8 cellular contexts compared by ENCODE assay signal in the genomic region with DNA sequence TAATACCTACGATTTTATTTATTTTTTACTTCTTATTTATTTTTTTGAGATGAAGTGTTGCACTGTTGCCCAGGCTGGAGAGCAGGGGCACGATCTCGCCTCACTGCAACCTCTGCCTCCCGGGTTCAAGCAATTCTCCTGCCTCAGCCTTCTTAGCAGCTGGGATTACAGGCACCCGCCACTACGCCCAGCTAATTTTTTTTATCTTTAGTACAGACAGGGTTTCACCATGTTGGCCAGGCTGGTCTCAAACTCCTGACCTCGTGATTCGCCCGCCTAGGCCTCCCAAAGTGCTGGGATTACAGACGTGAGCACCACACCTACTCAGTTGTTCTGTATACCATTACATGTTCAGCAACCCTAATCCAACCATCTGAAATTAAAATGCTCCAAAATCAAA. TPM values are rescaled to one million over a fixed set of nuclear protein-coding genes. Genes with fewer than 3 reads are reported as not detected.
A peak's percentile ranks its signal among the peaks of the same experiment; 100 is the strongest.
DNase-seq lines count a peak whose midpoint lies in the region; ATAC-seq, FAIRE-seq and TF ChIP-seq lines count a peak whose summit lies in the region.
"Not testable (repeated sequence)": the region's sequence is repeated elsewhere in the genome, so short reads cannot be mapped to it uniquely, and the experiment has no call there.

No MANE protein-coding gene starts in this region.

- not testable (repeated sequence) for BruUV-seq in HCT116 (replicated peaks; lab: Mats Ljungman, UMichigan); endothelial cell of umbilical vein (replicated peaks; lab: Mats Ljungman, UMichigan)

- TF ChIP-seq CTCF in HCT116 (IDR thresholded peaks at IDR 0.05 in 2 of 3, conservative IDR thresholded peaks at IDR 0.05 in 1 of 3; ENCODE audit: borderline replicate concordance in 1 of 3, insufficient read depth in 1 of 3, low read depth in 2 of 3, low read length in 2 of 3); endothelial cell of umbilical vein (IDR thresholded peaks at IDR 0.05; ENCODE audit: extremely low read depth in 1 of 2, insufficient read depth in 1 of 2, low read depth in 1 of 2, low read length in 2 of 2): not testable (repeated sequence)

- H3K4me2 ChIP-seq in BLaER1 treated with 17β-estradiol and CSF1 and Interleukin-3, amounts not matched to agents 10 nM and 100 nM: peak overlapping the region; percentile 54 to 85 (median 74)
- H3K4me2 ChIP-seq in HCT116 (ENCODE audit: low read length): peak overlapping the region; percentile 79
- H3K4me2 ChIP-seq in endothelial cell of umbilical vein (ENCODE audit: insufficient read depth, low read length): peak overlapping the region; percentile 67

- not testable (repeated sequence) for ATAC-seq in HCT116; activated CD4-positive, alpha-beta T cell treated with anti-CD3 and anti-CD28 coated beads for 36 hours

- H2AFZ ChIP-seq in HCT116 (ENCODE audit: low read depth, low read length, poor library complexity, severe bottlenecking); endothelial cell of umbilical vein (ENCODE audit: low read depth, low read length): not testable (repeated sequence)

- not testable (repeated sequence) for FAIRE-seq in endothelial cell of umbilical vein (lab: Jason Lieb, UNC)

- peak overlapping the region; percentile 95 for H3K4me3 Mint-ChIP-seq in activated CD4-positive, alpha-beta T cell treated with anti-CD3 and anti-CD28 coated beads for 36 hours
- peak overlapping the region; percentile 94 for H3K4me3 Mint-ChIP-seq in activated naive CD8-positive, alpha-beta T cell treated with anti-CD3 and anti-CD28 coated beads for 36 hours

- H3K27me3 ChIP-seq in BLaER1 treated with 17β-estradiol and CSF1 and Interleukin-3, amounts not matched to agents 10 nM and 100 nM; HCT116 (ENCODE audit: insufficient read depth, low read length); NT2/D1 (ENCODE audit: insufficient read depth, insufficient read length); endothelial cell of umbilical vein (ENCODE audit: control insufficient read depth in 2 of 2, insufficient read depth in 2 of 2, low read length in 2 of 2): not testable (repeated sequence)

- CTCF ChIA-PET in HCT116 (lab: Charles Lee); activated CD4-positive, alpha-beta T cell treated with anti-CD3 and anti-CD28 coated beads for 36 hours (lab: Charles Lee): not testable (repeated sequence)
- CTCF ChIA-PET in endothelial cell of umbilical vein (lab: Charles Lee): interaction anchor here (0.6 kb wide), 1 partner anchor 49 kb away, joined by 3 read pairs; no protein-coding TSS in a partner anchor

- not testable (repeated sequence) for TF ChIP-seq RAD21 in HCT116 (IDR thresholded peaks at IDR 0.05; ENCODE audit: low read depth)

- not testable (repeated sequence) for H3K9me1 ChIP-seq in endothelial cell of umbilical vein (replicated peaks; ENCODE audit: control insufficient read depth, extremely low read depth, insufficient read depth, low read length)

- peak overlapping the region in 4 of 11 experiments; percentile 80 to 88 (median 88); a peak in 4 of 22 replicates for H3K9ac ChIP-seq in BLaER1 treated with 17β-estradiol and CSF1 and Interleukin-3, amounts not matched to agents 10 nM and 100 nM
- H3K9ac ChIP-seq in HCT116 (ENCODE audit: low read length) (peak overlapping the region; percentile 83), NT2/D1 (ENCODE audit: insufficient read length, low read depth) (peak overlapping the region; percentile 70)
- H3K9ac ChIP-seq in endothelial cell of umbilical vein (replicated peaks; ENCODE audit: extremely low read depth, insufficient read depth, low read length): not testable (repeated sequence)

- POLR2A ChIA-PET in HCT116 (lab: Charles Lee); activated CD4-positive, alpha-beta T cell treated with anti-CD3 and anti-CD28 coated beads for 36 hours (lab: Charles Lee); endothelial cell of umbilical vein (lab: Charles Lee): not testable (repeated sequence)

- not testable (repeated sequence) for DNase-seq in HCT116 (ENCODE audit: low read depth, low spot score); NT2/D1 (ENCODE audit: low read depth, low spot score); activated CD4-positive, alpha-beta T cell treated with anti-CD3 and anti-CD28 coated beads for 36 hours; activated naive CD8-positive, alpha-beta T cell treated with anti-CD3 and anti-CD28 coated beads for 36 hours; endothelial cell of umbilical vein (ENCODE audit: low read depth, low spot score)
- DNase-seq in retina: peak; percentile 2

- H4K20me1 ChIP-seq in BLaER1 treated with 17β-estradiol and CSF1 and Interleukin-3, amounts not matched to agents 10 nM and 100 nM; HCT116 (ENCODE audit: insufficient read depth); endothelial cell of umbilical vein (replicated peaks; ENCODE audit: control insufficient read depth, extremely low read depth, insufficient read depth, low read length): not testable (repeated sequence)

- peaks cover 44% of the 10 kb centered on the region for H3K79me2 ChIP-seq in HCT116 (ENCODE audit: insufficient read depth, low read length)
- H3K79me2 ChIP-seq in endothelial cell of umbilical vein (ENCODE audit: control insufficient read depth, insufficient read depth, low read length): peaks cover 15% of the 10 kb centered on the region

- H3K27ac Mint-ChIP-seq in activated CD4-positive, alpha-beta T cell treated with anti-CD3 and anti-CD28 coated beads for 36 hours: peak overlapping the region; percentile 66
- H3K27ac Mint-ChIP-seq in activated naive CD8-positive, alpha-beta T cell treated with anti-CD3 and anti-CD28 coated beads for 36 hours: peak overlapping the region; percentile 25

- H3K36me3 ChIP-seq in BLaER1 treated with 17β-estradiol and CSF1 and Interleukin-3, amounts not matched to agents 10 nM and 100 nM; HCT116 (ENCODE audit: control insufficient read depth in 1 of 2, insufficient read depth in 2 of 2, low read length in 2 of 2); NT2/D1 (ENCODE audit: insufficient read depth, insufficient read length, low read length); endothelial cell of umbilical vein (ENCODE audit: control insufficient read depth in 2 of 2, extremely low read depth in 1 of 2, insufficient read depth in 2 of 2, low read length in 2 of 2); mesodermal cell (ENCODE audit: control insufficient read depth, insufficient read depth, low read length): not testable (repeated sequence)

- intact Hi-C loops in HCT116 (cut with micrococcal nuclease): loop anchor here (2.0 to 10.0 kb wide), 2 partner anchors 101 to 149 kb away; a partner anchor contains a TSS
- intact Hi-C loops in activated CD4-positive, alpha-beta T cell treated with anti-CD3 and anti-CD28 coated beads for 36 hours (cut with DNase I, micrococcal nuclease): loop anchor here in 1 of 2 experiments (2.0 kb wide), 1 partner anchor 101 kb away; a partner anchor contains a TSS
- intact Hi-C loops in endothelial cell of umbilical vein (cut with micrococcal nuclease): not testable (repeated sequence)

- 87 to 90% methylated on average over 6 to 8 of the region's 10 CpGs for WGBS in mesodermal cell (ENCODE audit: insufficient coverage in 2 of 2), 2 experiments

- H3K27me3 Mint-ChIP-seq in activated CD4-positive, alpha-beta T cell treated with anti-CD3 and anti-CD28 coated beads for 36 hours; activated naive CD8-positive, alpha-beta T cell treated with anti-CD3 and anti-CD28 coated beads for 36 hours: not testable (repeated sequence)

- not testable (repeated sequence) for H3K27ac ChIP-seq in BLaER1 treated with 17β-estradiol and CSF1 and Interleukin-3, amounts not matched to agents 10 nM and 100 nM; endothelial cell of umbilical vein (ENCODE audit: insufficient read depth, low read depth, low read length); mesodermal cell (ENCODE audit: low read depth, low read length, severe bottlenecking)
- H3K27ac ChIP-seq in HCT116 (ENCODE audit: low read depth, low read length): peak overlapping the region; percentile 86; the same call in 1 of the 2 replicates

- not testable (repeated sequence) for H3K9me3 Mint-ChIP-seq in activated CD4-positive, alpha-beta T cell treated with anti-CD3 and anti-CD28 coated beads for 36 hours (ENCODE audit: low read depth); activated naive CD8-positive, alpha-beta T cell treated with anti-CD3 and anti-CD28 coated beads for 36 hours

- H3K9me2 ChIP-seq in HCT116 (ENCODE audit: insufficient read depth): not testable (repeated sequence)

- H3K4me1 Mint-ChIP-seq in activated CD4-positive, alpha-beta T cell treated with anti-CD3 and anti-CD28 coated beads for 36 hours: peaks cover 30% of the 10 kb centered on the region
- peaks cover 25% of the 10 kb centered on the region for H3K4me1 Mint-ChIP-seq in activated naive CD8-positive, alpha-beta T cell treated with anti-CD3 and anti-CD28 coated beads for 36 hours

- RAD21 ChIA-PET in HCT116 (lab: Charles Lee; ENCODE audit: low non-redundant PET in 1 of 2, low total read pairs in 2 of 2, uncharacterized antibody in 2 of 2, unreplicated experiment in 2 of 2): interaction anchor here in 1 of 2 experiments (0.7 kb wide), 1 partner anchor 30 kb away, joined by 3 read pairs; no protein-coding TSS in a partner anchor

- H3K4me3 ChIP-seq in BLaER1 treated with 17β-estradiol and CSF1 and Interleukin-3, amounts not matched to agents 10 nM and 100 nM: peak overlapping the region in 4 of 10 experiments; percentile 77 to 84 (median 80); a peak in 9 of 20 replicates
- H3K4me3 ChIP-seq in HCT116 (replicated peaks in 1 of 2; ENCODE audit: low read depth in 1 of 2, low read length in 2 of 2) (peak overlapping the region; percentile 79 to 98), NT2/D1 (ENCODE audit: insufficient read length, low read depth) (peak overlapping the region; percentile 83), endothelial cell of umbilical vein (replicated peaks in 1 of 3; ENCODE audit: insufficient read depth in 1 of 3, low read depth in 1 of 3, low read length in 3 of 3) (peak overlapping the region in 1 of 3 experiments; percentile 89), mesodermal cell (ENCODE audit: extremely low read depth, insufficient read depth, low read length, poor library complexity, severe bottlenecking) (peak overlapping the region; percentile 86)

- peaks cover 19% of the 10 kb centered on the region for H3K36me3 Mint-ChIP-seq in activated CD4-positive, alpha-beta T cell treated with anti-CD3 and anti-CD28 coated beads for 36 hours (ENCODE audit: low read depth)
- H3K36me3 Mint-ChIP-seq in activated naive CD8-positive, alpha-beta T cell treated with anti-CD3 and anti-CD28 coated beads for 36 hours: peaks cover 17% of the 10 kb centered on the region

- dilution Hi-C loops in endothelial cell of umbilical vein (cut with MboI; ENCODE audit: extremely low pct_ligation_motif_present, low sequenced_read_pairs): not testable (repeated sequence)

- TF ChIP-seq POLR2A in HCT116 (IDR thresholded peaks at IDR 0.05; ENCODE audit: borderline replicate concordance, extremely low read depth, insufficient read depth, insufficient read length); endothelial cell of umbilical vein (IDR thresholded peaks at IDR 0.05; ENCODE audit: low read depth, low read length): not testable (repeated sequence)

- not testable (repeated sequence) for H3K9me3 ChIP-seq in BLaER1 treated with 17β-estradiol and CSF1 and Interleukin-3, amounts not matched to agents 10 nM and 100 nM (replicated peaks in 1 of 11); HCT116 (ENCODE audit: control insufficient read depth in 1 of 2, insufficient read depth in 1 of 2, low read depth in 1 of 2, low read length in 2 of 2); NT2/D1 (ENCODE audit: insufficient read depth, low read length); endothelial cell of umbilical vein (replicated peaks; ENCODE audit: control insufficient read depth, insufficient read depth, low read length); mesodermal cell (ENCODE audit: control insufficient read depth, low read length)

- H3K4me1 ChIP-seq in BLaER1 treated with 17β-estradiol and CSF1 and Interleukin-3, amounts not matched to agents 10 nM and 100 nM: peaks cover 15 to 30% (median 22%) of the 10 kb centered on the region in 10 experiments
- peaks cover 4 to 11% of the 10 kb centered on the region in 2 experiments; a peak in 1 of 4 replicates for H3K4me1 ChIP-seq in HCT116 (ENCODE audit: control insufficient read depth in 1 of 2, insufficient read depth in 2 of 2, low read length in 2 of 2)
- not testable (repeated sequence) for H3K4me1 ChIP-seq in NT2/D1 (ENCODE audit: insufficient read depth, insufficient read length); mesodermal cell (ENCODE audit: control insufficient read depth, insufficient read depth, low read length, poor library complexity, severe bottlenecking)
- H3K4me1 ChIP-seq in endothelial cell of umbilical vein (ENCODE audit: control insufficient read depth, extremely low read depth, insufficient read depth, low read length): peaks cover 11% of the 10 kb centered on the region

RNA-seq across cellular contexts. Expression of a gene that starts 1.4 kb away (rescaled TPM):
- total RNA-seq in HCT116 (2021; ENCODE audit: unreplicated experiment): 18.4 TPM
- 4.6 and 6.3 TPM in 2 replicates for polyA plus RNA-seq in HCT116 (2012)
- 10 to 100 TPM; 19.4 to 25.2 TPM for total RNA-seq in activated CD4-positive, alpha-beta T cell treated with anti-CD3 and anti-CD28 coated beads for 36 hours
- 10 to 100 TPM; 21.8 to 22.5 TPM for total RNA-seq in activated naive CD8-positive, alpha-beta T cell treated with anti-CD3 and anti-CD28 coated beads for 36 hours
- 15.5 and 16.5 TPM in 2 replicates for total RNA-seq in endothelial cell of umbilical vein
- polyA plus RNA-seq in endothelial cell of umbilical vein: 10.0 and 12.7 TPM in 2 replicates
- 8.5 and 8.8 TPM in 2 replicates for polyA plus RNA-seq in endothelial cell of umbilical vein (2011; cell fraction: cytosol; rRNA removed)
- polyA plus RNA-seq in endothelial cell of umbilical vein (2011; cell fraction: nucleus; rRNA removed): 9.2 and 13.1 TPM in 2 replicates
- polyA plus RNA-seq in endothelial cell of umbilical vein (2012): 11.2 and 12.9 TPM in 2 replicates
- 19.7 and 28.6 TPM in 2 replicates for polyA minus RNA-seq in endothelial cell of umbilical vein
- 14.1 TPM for polyA minus RNA-seq in endothelial cell of umbilical vein (2011; cell fraction: cytosol; rRNA and poly(A)+ RNA removed)
- polyA minus RNA-seq in endothelial cell of umbilical vein (2011; cell fraction: nucleus; rRNA and poly(A)+ RNA removed): 11.4 and 17.6 TPM in 2 replicates
- 22.2 TPM for polyA plus RNA-seq in mesodermal cell (2013, experiment 1 of 2)
- polyA plus RNA-seq in mesodermal cell (2013, experiment 2 of 2): 22.6 TPM
